Comparison of ENCODE assay signal across 25 cellular contexts in the genomic region with DNA sequence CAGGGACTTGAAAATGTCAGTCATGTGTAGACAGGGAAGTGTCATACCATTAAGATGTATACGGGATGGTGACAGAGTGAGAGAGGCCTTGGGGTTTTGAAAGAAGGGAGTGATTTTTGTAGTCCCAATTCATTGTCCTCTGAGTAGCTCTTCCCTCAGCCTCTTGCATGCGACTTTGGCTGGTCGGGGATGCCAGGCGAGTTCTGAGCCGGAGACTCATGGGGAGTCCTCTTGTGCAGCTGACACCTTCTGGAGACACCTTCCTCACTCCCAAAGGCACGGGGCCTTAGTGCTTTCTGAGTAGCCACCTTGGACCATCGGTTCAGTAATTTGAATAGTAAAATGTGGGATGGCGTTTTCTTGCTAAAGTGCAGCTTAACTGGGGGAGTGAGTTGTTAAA.
A peak's percentile ranks its signal among the peaks of the same experiment; 100 is the strongest.
DNase-seq lines count a peak whose midpoint lies in the region; ATAC-seq, FAIRE-seq and TF ChIP-seq lines count a peak whose summit lies in the region.
"Had no signal": no experiment of that assay in that cellular context is flagged by ENCODE, and none has a peak within 500 bp of the region (broad histone marks: within the 10 kb centered on the region; RNA-seq: fewer than 3 reads in every experiment).

No MANE protein-coding gene starts in this region.

- peak overlapping the region; percentile 42 for H3K27ac Mint-ChIP-seq in activated CD4-positive, alpha-beta T cell treated with anti-CD3 and anti-CD28 coated beads for 36 hours
- H3K27ac Mint-ChIP-seq in activated CD4-positive, alpha-beta T cell treated with anti-CD3 and anti-CD28 coated beads, Interleukin-2, amount 10 ng/mL, durations not matched to agents 7 days and 5 days = no peak overlapping the region
- H3K27ac Mint-ChIP-seq in astrocyte (ENCODE audit: unreplicated experiment) = peak overlapping the region; percentile 31
- no peak overlapping the region for H3K27ac Mint-ChIP-seq in CD8-positive, alpha-beta T cell

- H3K4me2 ChIP-seq in HepG2 (ENCODE audit: low read depth, low read length) (no peak overlapping the region), astrocyte (ENCODE audit: low read length) (no peak overlapping the region)
- H3K4me2 ChIP-seq: PC-9 had no signal

- peaks cover 74% of the 10 kb centered on the region for H3K4me1 Mint-ChIP-seq in activated CD4-positive, alpha-beta T cell treated with anti-CD3 and anti-CD28 coated beads for 36 hours
- peaks cover 36% of the 10 kb centered on the region for H3K4me1 Mint-ChIP-seq in activated CD4-positive, alpha-beta T cell treated with anti-CD3 and anti-CD28 coated beads, Interleukin-2, amount 10 ng/mL, durations not matched to agents 7 days and 5 days
- H3K4me1 Mint-ChIP-seq in astrocyte (ENCODE audit: low read depth, unreplicated experiment) = peaks cover 29% of the 10 kb centered on the region
- peaks cover 64% of the 10 kb centered on the region for H3K4me1 Mint-ChIP-seq in CD8-positive, alpha-beta T cell (ENCODE audit: low read depth)

- no peaks in the 10 kb centered on the region for H3K9me3 ChIP-seq in HepG2 (ENCODE audit: low read length)
- no peaks in the 10 kb centered on the region for H3K9me3 ChIP-seq in right lobe of liver
- peaks cover 3% of the 10 kb centered on the region for H3K9me3 ChIP-seq in astrocyte (ENCODE audit: insufficient read depth, low read depth, low read length)
- H3K9me3 ChIP-seq in CD8-positive, alpha-beta T cell (ENCODE audit: low read length) = no peaks in the 10 kb centered on the region
- H3K9me3 ChIP-seq: BE2C, SJSA1 had no signal

- H3K4me3 ChIP-seq in HepG2 (replicated peaks in 1 of 3; ENCODE audit: insufficient read depth in 1 of 3, low read depth in 2 of 3, low read length in 3 of 3) = no peak overlapping the region
- H3K4me3 ChIP-seq in right lobe of liver = no peak overlapping the region
- H3K4me3 ChIP-seq in astrocyte (ENCODE audit: insufficient read depth, low read depth, low read length) = no peak overlapping the region
- H3K4me3 ChIP-seq in CD8-positive, alpha-beta T cell (ENCODE audit: low read depth, low read length) = no peak overlapping the region
- H3K4me3 ChIP-seq: PC-9, SJSA1 had no signal

- TF ChIP-seq EP300 in HepG2 (IDR thresholded peaks at IDR 0.05; ENCODE audit: low read depth in 2 of 2, low read length in 2 of 2) (no peak), HepG2 (CRISPR knock-in tag; IDR thresholded peaks at IDR 0.05; ENCODE audit: borderline replicate concordance) (no peak)

- no peaks in the 10 kb centered on the region for H3K9me3 Mint-ChIP-seq in activated CD4-positive, alpha-beta T cell treated with anti-CD3 and anti-CD28 coated beads for 36 hours (ENCODE audit: low read depth)
- peaks cover 4% of the 10 kb centered on the region for H3K9me3 Mint-ChIP-seq in activated CD4-positive, alpha-beta T cell treated with anti-CD3 and anti-CD28 coated beads, Interleukin-2, amount 10 ng/mL, durations not matched to agents 7 days and 5 days
- H3K9me3 Mint-ChIP-seq in astrocyte (ENCODE audit: unreplicated experiment) = peaks cover 9% of the 10 kb centered on the region
- no peaks in the 10 kb centered on the region for H3K9me3 Mint-ChIP-seq in CD8-positive, alpha-beta T cell

- H3K79me2 ChIP-seq in HepG2 (ENCODE audit: insufficient read depth, low read length) (peaks cover 45% of the 10 kb centered on the region), astrocyte (ENCODE audit: insufficient read depth, low read length) (peaks cover 56% of the 10 kb centered on the region)

- TF ChIP-seq RAD21 in HepG2 (CRISPR knock-in tag; IDR thresholded peaks at IDR 0.05) = no peak

- H3K27me3 Mint-ChIP-seq in activated CD4-positive, alpha-beta T cell treated with anti-CD3 and anti-CD28 coated beads for 36 hours = no peaks in the 10 kb centered on the region
- no peaks in the 10 kb centered on the region for H3K27me3 Mint-ChIP-seq in activated CD4-positive, alpha-beta T cell treated with anti-CD3 and anti-CD28 coated beads, Interleukin-2, amount 10 ng/mL, durations not matched to agents 7 days and 5 days
- no peaks in the 10 kb centered on the region for H3K27me3 Mint-ChIP-seq in astrocyte (ENCODE audit: low read depth, unreplicated experiment)
- H3K27me3 Mint-ChIP-seq in CD8-positive, alpha-beta T cell (ENCODE audit: low read depth) = no peaks in the 10 kb centered on the region

- no peaks in the 10 kb centered on the region for H3K27me3 ChIP-seq in HepG2 (ENCODE audit: control insufficient read depth in 1 of 2, insufficient read depth in 2 of 2, low read length in 2 of 2)
- H3K27me3 ChIP-seq in right lobe of liver = no peaks in the 10 kb centered on the region
- no peaks in the 10 kb centered on the region for H3K27me3 ChIP-seq in astrocyte (ENCODE audit: insufficient read depth, low read length)
- H3K27me3 ChIP-seq in CD8-positive, alpha-beta T cell (ENCODE audit: insufficient read depth, low read length) = no peaks in the 10 kb centered on the region
- H3K27me3 ChIP-seq: BE2C, SJSA1 had no signal

- CTCF ChIA-PET in activated CD4-positive, alpha-beta T cell treated with anti-CD3 and anti-CD28 coated beads for 36 hours (lab: Charles Lee) = interaction anchor here (1.2 to 1.3 kb wide), 2 partner anchors 12 to 14 kb away, joined by 3 to 4 read pairs; no protein-coding TSS in a partner anchor
- CTCF ChIA-PET in activated CD4-positive, alpha-beta T cell treated with anti-CD3 and anti-CD28 coated beads, Interleukin-2, amount 10 ng/mL, durations not matched to agents 7 days and 5 days (lab: Charles Lee) = interaction anchor here (0.6 to 1.9 kb wide), 4 partner anchors 9 to 1364 kb away, joined by 3 to 7 read pairs (median 4); no protein-coding TSS in a partner anchor
- CTCF ChIA-PET in HepG2 (lab: Yijun Ruan, JAX; ENCODE audit: low intra/inter-chr PET ratio, low total read pairs) = no interaction called here
- CTCF ChIA-PET in CD8-positive, alpha-beta T cell (lab: Charles Lee) = interaction anchor here (0.9 to 1.1 kb wide), 2 partner anchors 100 to 119 kb away, joined by 3 read pairs; no protein-coding TSS in a partner anchor

- TF ChIP-seq POLR2A in HepG2 (IDR thresholded peaks at IDR 0.05; ENCODE audit: insufficient read depth in 1 of 2, low read depth in 2 of 2, low read length in 2 of 2) (no peak), right lobe of liver (IDR thresholded peaks at IDR 0.05) (no peak)

- H3K27ac ChIP-seq in HepG2 (ENCODE audit: extremely low read length, insufficient read depth, low read length) = no peak overlapping the region
- H3K27ac ChIP-seq in right lobe of liver = peak overlapping the region in 1 of 3 donors; percentile 39
- H3K27ac ChIP-seq in astrocyte (ENCODE audit: low read depth, low read length) = no peak overlapping the region
- no peak overlapping the region for H3K27ac ChIP-seq in CD8-positive, alpha-beta T cell (ENCODE audit: low read depth, low read length)
- H3K27ac ChIP-seq: 22Rv1, HL-60, PC-9, SJSA1 had no signal

- intact Hi-C loops in activated CD4-positive, alpha-beta T cell treated with anti-CD3 and anti-CD28 coated beads for 36 hours (cut with DNase I, micrococcal nuclease) = no loop called here
- intact Hi-C loops in HepG2 (cut with micrococcal nuclease; ENCODE audit: unreplicated experiment) = no loop called here
- intact Hi-C loops in right lobe of liver (cut with DNase I) = no loop called here
- intact Hi-C loops in CD8-positive, alpha-beta T cell (cut with DNase I, micrococcal nuclease) = no loop called here

- BruUV-seq in HepG2 (replicated peaks; lab: Mats Ljungman, UMichigan) = no TSS peak

- POLR2A ChIA-PET in activated CD4-positive, alpha-beta T cell treated with anti-CD3 and anti-CD28 coated beads for 36 hours (lab: Charles Lee) = no interaction called here
- POLR2A ChIA-PET in activated CD4-positive, alpha-beta T cell treated with anti-CD3 and anti-CD28 coated beads, Interleukin-2, amount 10 ng/mL, durations not matched to agents 7 days and 5 days (lab: Charles Lee) = no interaction called here
- POLR2A ChIA-PET in HepG2 (lab: Yijun Ruan, JAX) = interaction anchor here (2.0 kb wide), 1 partner anchor 13 kb away, joined by 6 read pairs; no protein-coding TSS in a partner anchor
- POLR2A ChIA-PET in CD8-positive, alpha-beta T cell (lab: Charles Lee) = no interaction called here

- H3K9ac ChIP-seq in HepG2 (ENCODE audit: insufficient read depth, low read depth, low read length) (no peak overlapping the region), astrocyte (ENCODE audit: low read length) (no peak overlapping the region)

- FAIRE-seq in HepG2 (lab: Jason Lieb, UNC) (no peak), astrocyte (lab: Jason Lieb, UNC) (no peak)
- FAIRE-seq: GM19239, H54 had no signal

- ATAC-seq in activated CD4-positive, alpha-beta T cell treated with anti-CD3 and anti-CD28 coated beads for 36 hours = no peak
- ATAC-seq in HepG2 (no peak), right lobe of liver (no peak), HG02970 (IDR thresholded peaks at IDR 0.05; ENCODE audit: low FRiP score, unreplicated experiment) (no peak)
- ATAC-seq in CD8-positive, alpha-beta T cell = no peak

- H3K36me3 Mint-ChIP-seq in activated CD4-positive, alpha-beta T cell treated with anti-CD3 and anti-CD28 coated beads for 36 hours (ENCODE audit: low read depth) = peaks cover 33% of the 10 kb centered on the region
- peaks cover 28% of the 10 kb centered on the region for H3K36me3 Mint-ChIP-seq in activated CD4-positive, alpha-beta T cell treated with anti-CD3 and anti-CD28 coated beads, Interleukin-2, amount 10 ng/mL, durations not matched to agents 7 days and 5 days (ENCODE audit: low read depth)
- peaks cover 18% of the 10 kb centered on the region for H3K36me3 Mint-ChIP-seq in astrocyte (ENCODE audit: low read depth, unreplicated experiment)
- peaks cover 30% of the 10 kb centered on the region for H3K36me3 Mint-ChIP-seq in CD8-positive, alpha-beta T cell

- H2AFZ ChIP-seq in HepG2 (ENCODE audit: low read length) = no peak overlapping the region
- H2AFZ ChIP-seq in astrocyte (ENCODE audit: low read depth, low read length) = no peak overlapping the region
- H2AFZ ChIP-seq: PC-9 had no signal

- 98% methylated on average over 8 of the region's 8 CpGs for WGBS in HepG2 (ENCODE audit: low lambda C conversion rate)
- WGBS in right lobe of liver (ENCODE audit: insufficient coverage, low coverage, low lambda C conversion rate, missing lambda C conversion rate) = 93% methylated on average over 3 of the region's 8 CpGs

- TF ChIP-seq CTCF in HepG2 (CRISPR knock-in tag; IDR thresholded peaks at IDR 0.05) = no peak
- TF ChIP-seq CTCF in right lobe of liver (IDR thresholded peaks at IDR 0.05) = no peak
- no peak for TF ChIP-seq CTCF in astrocyte (IDR thresholded peaks at IDR 0.05; ENCODE audit: insufficient read depth, low read depth, low read length)
- no peak for TF ChIP-seq CTCF in CD8-positive, alpha-beta T cell (IDR thresholded peaks at IDR 0.05)

- H3K36me3 ChIP-seq in HepG2 (replicated peaks in 1 of 2; ENCODE audit: control insufficient read depth in 1 of 2, insufficient read depth in 2 of 2, low read length in 2 of 2) (no peaks in the 10 kb centered on the region), right lobe of liver (no peaks in the 10 kb centered on the region), astrocyte (ENCODE audit: insufficient read depth, low read length) (no peaks in the 10 kb centered on the region)
- no peaks in the 10 kb centered on the region for H3K36me3 ChIP-seq in CD8-positive, alpha-beta T cell (ENCODE audit: insufficient read depth, low read length)
- H3K36me3 ChIP-seq: BE2C, SJSA1 had no signal

- H4K20me1 ChIP-seq in HepG2 (ENCODE audit: insufficient read depth, low read length) (no peaks in the 10 kb centered on the region), astrocyte (ENCODE audit: insufficient read depth, low read length) (peaks cover 24% of the 10 kb centered on the region)

- peaks cover 89% of the 10 kb centered on the region for H3K4me1 ChIP-seq in HepG2 (ENCODE audit: insufficient read depth, low read length)
- H3K4me1 ChIP-seq in right lobe of liver = peaks cover 0 to 12% (median 5%) of the 10 kb centered on the region in 4 donors
- peaks cover 13% of the 10 kb centered on the region for H3K4me1 ChIP-seq in astrocyte (ENCODE audit: insufficient read depth, low read length)
- peaks cover 3% of the 10 kb centered on the region for H3K4me1 ChIP-seq in CD8-positive, alpha-beta T cell (ENCODE audit: insufficient read depth, low read length)

- H3K4me3 Mint-ChIP-seq in activated CD4-positive, alpha-beta T cell treated with anti-CD3 and anti-CD28 coated beads for 36 hours = no peak overlapping the region
- no peak overlapping the region for H3K4me3 Mint-ChIP-seq in activated CD4-positive, alpha-beta T cell treated with anti-CD3 and anti-CD28 coated beads, Interleukin-2, amount 10 ng/mL, durations not matched to agents 7 days and 5 days
- no peak overlapping the region for H3K4me3 Mint-ChIP-seq in astrocyte (ENCODE audit: unreplicated experiment)
- H3K4me3 Mint-ChIP-seq in CD8-positive, alpha-beta T cell = no peak overlapping the region
- H3K4me3 Mint-ChIP-seq: CD14-positive monocyte had no signal

- no peak for DNase-seq in activated CD4-positive, alpha-beta T cell treated with anti-CD3 and anti-CD28 coated beads for 36 hours
- DNase-seq in activated CD4-positive, alpha-beta T cell treated with anti-CD3 and anti-CD28 coated beads, Interleukin-2, amount 10 ng/mL, durations not matched to agents 7 days and 5 days = no peak
- DNase-seq in HepG2 (ENCODE audit: low spot score) (no peak), right lobe of liver (no peak), astrocyte (ENCODE audit: low read depth) (no peak), GM03348 (ENCODE audit: low spot score) (no peak)
- no peak for DNase-seq in CD8-positive, alpha-beta T cell
- DNase-seq: BE2C; Karpas-422; NCI-H1092; NCI-H1436; NCI-H187; NCI-H2171 treated with DMSO at 0.1 percent for 48 hours; NCI-H524; NCI-H748 treated with DMSO at 0.1 percent for 48 hours; NK-92 treated with Interleukin-12 subunit alpha and Interleukin-12 subunit beta, amount 100 ng/mL, for 24 hours; PC-9; Right ventricle myocardium superior had no signal

- in situ Hi-C loops in HepG2 (cut with HindIII; ENCODE audit: extremely low pct_ligation_motif_present, low pct_unique_long_range_greater_than_20kb) = no loop called here

Comparison
In these comparisons a context has a peak if more than half of its experiments do, and no peak if none do; other contexts are left out.
1. H3K27ac Mint-ChIP-seq: peak in activated CD4-positive, alpha-beta T cell treated with anti-CD3 and anti-CD28 coated beads for 36 hours (single experiment) and astrocyte (single experiment); none in activated CD4-positive, alpha-beta T cell treated with anti-CD3 and anti-CD28 coated beads, Interleukin-2, amount 10 ng/mL, durations not matched to agents 7 days and 5 days (single experiment) and CD8-positive, alpha-beta T cell (single experiment).